In genomic region chr19:49492573-49493411, GRCh38 we compare ENCODE assay signal across 8 cellular contexts. TPM values are rescaled to one million over a fixed set of nuclear protein-coding genes. Genes with fewer than 3 reads are reported as not detected.
DNase-seq lines count a peak whose midpoint lies in the region; ATAC-seq and TF ChIP-seq lines count a peak whose summit lies in the region.

No MANE protein-coding gene starts in this region.

- ATAC-seq in left ventricle myocardium superior, result no peak
- no peak for ATAC-seq in heart left ventricle
- no peak for ATAC-seq in HG02973 (IDR thresholded peaks at IDR 0.05; ENCODE audit: unreplicated experiment)

- no peak overlapping the region for H3K4me3 ChIP-seq in cardiac muscle cell
- no peak overlapping the region for H3K4me3 ChIP-seq in heart left ventricle

- 70 to 81% (median 71%) methylated on average over 12 of the region's 12 CpGs for WGBS in heart left ventricle, 4 donors

- DNase-seq in cardiac muscle cell (ENCODE audit: low read depth in 1 of 2, low spot score in 1 of 2) (no peak), left ventricle myocardium superior (no peak), chondrocyte (ENCODE audit: low spot score) (no peak), type B pancreatic cell (ENCODE audit: extremely low spot score, unreplicated experiment) (no peak), NCI-H146 (lab: John Stamatoyannopoulos, UW) (no peak), heart left ventricle (no peak)

- no peaks in the 10 kb centered on the region for H3K27me3 Mint-ChIP-seq in chondrocyte (ENCODE audit: low read depth)
- no peaks in the 10 kb centered on the region for H3K27me3 Mint-ChIP-seq in type B pancreatic cell

- H3K4me1 ChIP-seq in cardiac muscle cell (ENCODE audit: low read depth) (peaks cover 20% of the 10 kb centered on the region), heart left ventricle (peaks cover 12 to 62% (median 36%) of the 10 kb centered on the region in 12 donors)

- H3K36me3 Mint-ChIP-seq in chondrocyte (ENCODE audit: low read depth) (peaks cover 45% of the 10 kb centered on the region), type B pancreatic cell (peaks cover 44% of the 10 kb centered on the region)

- no peak for TF ChIP-seq POLR2A in heart left ventricle (IDR thresholded peaks at IDR 0.05)

- no peak overlapping the region for H3K4me3 Mint-ChIP-seq in chondrocyte (ENCODE audit: unreplicated experiment)
- H3K4me3 Mint-ChIP-seq in type B pancreatic cell, result peak overlapping the region; percentile 43

- H3K9me3 ChIP-seq in cardiac muscle cell (ENCODE audit: low read depth) (no peaks in the 10 kb centered on the region), heart left ventricle (no peaks in the 10 kb centered on the region)

- H3K27ac Mint-ChIP-seq in chondrocyte (ENCODE audit: unreplicated experiment) (peak overlapping the region; percentile 66), type B pancreatic cell (peak overlapping the region; percentile 78)

- TF ChIP-seq CTCF in cardiac muscle cell (IDR thresholded peaks at IDR 0.05; ENCODE audit: low read depth, low read length) (no peak), chondrocyte (IDR thresholded peaks at IDR 0.05) (no peak), type B pancreatic cell (conservative IDR thresholded peaks at IDR 0.05) (no peak), heart left ventricle (IDR thresholded peaks at IDR 0.05) (no peak)

- no peaks in the 10 kb centered on the region for H3K27me3 ChIP-seq in cardiac muscle cell
- H3K27me3 ChIP-seq in heart left ventricle, result no peaks in the 10 kb centered on the region

- H3K9me3 Mint-ChIP-seq in chondrocyte (ENCODE audit: low read depth), result no peaks in the 10 kb centered on the region
- no peaks in the 10 kb centered on the region for H3K9me3 Mint-ChIP-seq in type B pancreatic cell

- intact Hi-C loops in left ventricle myocardium superior (cut with micrococcal nuclease), result no loop called here
- intact Hi-C loops in heart left ventricle (cut with DNase I), result no loop called here

- H3K36me3 ChIP-seq in cardiac muscle cell (peaks cover 45% of the 10 kb centered on the region), heart left ventricle (peaks cover 5 to 58% (median 46%) of the 10 kb centered on the region in 9 donors)

- peaks cover 36% of the 10 kb centered on the region for H3K4me1 Mint-ChIP-seq in chondrocyte (ENCODE audit: low read depth)
- H3K4me1 Mint-ChIP-seq in type B pancreatic cell (ENCODE audit: unreplicated experiment), result peaks cover 16% of the 10 kb centered on the region

- H3K27ac ChIP-seq in cardiac muscle cell (peak overlapping the region; percentile 61), heart left ventricle (peak overlapping the region in 2 of 12 donors; percentile 6 to 18)

TF ChIP-seq in PFSK-1, 5 proteins besides CTCF, POLR2A, EP300 and RAD21:
- TF ChIP-seq TAF1 (IDR thresholded peaks at IDR 0.05; ENCODE audit: borderline replicate concordance, insufficient read depth, low read length) (no peak), POLR2AphosphoS5 (IDR thresholded peaks at IDR 0.05; ENCODE audit: low read depth, low read length) (peak; percentile 97)

RNA-seq across cellular contexts. Expression of gene RPS11, which starts 3.4 kb away (rescaled TPM):
- total RNA-seq in cardiac muscle cell, result 2,191 and 3,526 TPM in 2 replicates
- polyA plus RNA-seq in cardiac muscle cell, result 619 and 678 TPM in 2 replicates
- total RNA-seq in left ventricle myocardium superior, result 1,034 TPM
- 6,321 TPM for polyA plus RNA-seq in PFSK-1 (2012; ENCODE audit: insufficient read length, low read depth)
- total RNA-seq in chondrocyte, result 1,193 to 1,478 TPM (median 1,199 TPM) in 3 replicates
- total RNA-seq in type B pancreatic cell (ENCODE audit: low replicate concordance), result 2,401 and 2,461 TPM in 2 replicates
- total RNA-seq in heart left ventricle, result 1,000 to 10,000 TPM in 5 of 9 donors, 100 to 1,000 TPM in 4; 778 to 1,895 (median 1,011) TPM
- 1,000 to 10,000 TPM; 2,258 to 2,723 TPM for polyA plus RNA-seq in heart left ventricle

RNA-seq across cellular contexts. Expression of gene RPL13A, which starts 5.4 kb away (rescaled TPM):
- total RNA-seq in cardiac muscle cell, result 2,232 and 2,350 TPM in 2 replicates
- 752 and 964 TPM in 2 replicates for polyA plus RNA-seq in cardiac muscle cell
- 1,289 TPM for total RNA-seq in left ventricle myocardium superior
- 10,979 TPM for polyA plus RNA-seq in PFSK-1 (2012; ENCODE audit: insufficient read length, low read depth)
- 1,566 to 1,771 TPM (median 1,602 TPM) in 3 replicates for total RNA-seq in chondrocyte
- 3,274 and 3,593 TPM in 2 replicates for total RNA-seq in type B pancreatic cell (ENCODE audit: low replicate concordance)
- 1,000 to 10,000 TPM in 8 of 9 donors, 100 to 1,000 TPM in 1; 876 to 1,739 (median 1,261) TPM for total RNA-seq in heart left ventricle
- polyA plus RNA-seq in heart left ventricle, result 1,000 to 10,000 TPM; 1,194 to 2,850 TPM

RNA-seq across cellular contexts. Expression of gene FLT3LG, which starts 18.8 kb away (rescaled TPM):
- 0.28 and 2.0 TPM in 2 replicates for total RNA-seq in cardiac muscle cell
- 0.86 and 2.6 TPM in 2 replicates for polyA plus RNA-seq in cardiac muscle cell
- total RNA-seq in left ventricle myocardium superior, result 5.9 TPM
- polyA plus RNA-seq in PFSK-1 (2012; ENCODE audit: insufficient read length, low read depth), result 5.8 TPM
- 1.6 to 3.4 TPM (median 1.9 TPM) in 3 replicates for total RNA-seq in chondrocyte
- total RNA-seq in type B pancreatic cell (ENCODE audit: low replicate concordance), result 1.9 and 2.0 TPM in 2 replicates
- 10 to 100 TPM in 1 of 9 donors, 1 to 10 TPM in 8; 1.7 to 13.4 (median 2.4) TPM for total RNA-seq in heart left ventricle
- 1 to 10 TPM; 2.9 to 5.5 TPM for polyA plus RNA-seq in heart left ventricle

RNA-seq across cellular contexts. Expression of gene FCGRT, which starts 19.7 kb away (rescaled TPM):
- total RNA-seq in cardiac muscle cell, result 48.8 and 61.4 TPM in 2 replicates
- polyA plus RNA-seq in cardiac muscle cell, result 54.7 and 62.2 TPM in 2 replicates
- total RNA-seq in left ventricle myocardium superior, result 84.7 TPM
- polyA plus RNA-seq in PFSK-1 (2012; ENCODE audit: insufficient read length, low read depth), result 45.1 TPM
- total RNA-seq in chondrocyte, result 103 to 112 TPM (median 103 TPM) in 3 replicates
- total RNA-seq in type B pancreatic cell (ENCODE audit: low replicate concordance), result 102 and 106 TPM in 2 replicates
- total RNA-seq in heart left ventricle, result 100 to 1,000 TPM in 2 of 9 donors, 10 to 100 TPM in 7; 57.3 to 317 (median 69.2) TPM
- polyA plus RNA-seq in heart left ventricle, result 10 to 100 TPM; 46.7 to 54.6 TPM

RNA-seq across cellular contexts. Expression of gene RCN3, which starts 35.0 kb away (rescaled TPM):
- total RNA-seq in cardiac muscle cell, result 12.8 and 15.2 TPM in 2 replicates
- 9.4 and 10.5 TPM in 2 replicates for polyA plus RNA-seq in cardiac muscle cell
- 8.5 TPM for total RNA-seq in left ventricle myocardium superior
- 29.6 TPM for polyA plus RNA-seq in PFSK-1 (2012; ENCODE audit: insufficient read length, low read depth)
- total RNA-seq in chondrocyte, result 233 to 326 TPM (median 298 TPM) in 3 replicates
- total RNA-seq in type B pancreatic cell (ENCODE audit: low replicate concordance), result 4.5 and 12.1 TPM in 2 replicates
- 10 to 100 TPM in 4 of 9 donors, 1 to 10 TPM in 5; 3.8 to 50.8 (median 9.6) TPM for total RNA-seq in heart left ventricle
- polyA plus RNA-seq in heart left ventricle, result 10 to 100 TPM; 16.3 to 16.8 TPM
